22 cellular contexts compared by ENCODE assay signal in the genomic region with DNA sequence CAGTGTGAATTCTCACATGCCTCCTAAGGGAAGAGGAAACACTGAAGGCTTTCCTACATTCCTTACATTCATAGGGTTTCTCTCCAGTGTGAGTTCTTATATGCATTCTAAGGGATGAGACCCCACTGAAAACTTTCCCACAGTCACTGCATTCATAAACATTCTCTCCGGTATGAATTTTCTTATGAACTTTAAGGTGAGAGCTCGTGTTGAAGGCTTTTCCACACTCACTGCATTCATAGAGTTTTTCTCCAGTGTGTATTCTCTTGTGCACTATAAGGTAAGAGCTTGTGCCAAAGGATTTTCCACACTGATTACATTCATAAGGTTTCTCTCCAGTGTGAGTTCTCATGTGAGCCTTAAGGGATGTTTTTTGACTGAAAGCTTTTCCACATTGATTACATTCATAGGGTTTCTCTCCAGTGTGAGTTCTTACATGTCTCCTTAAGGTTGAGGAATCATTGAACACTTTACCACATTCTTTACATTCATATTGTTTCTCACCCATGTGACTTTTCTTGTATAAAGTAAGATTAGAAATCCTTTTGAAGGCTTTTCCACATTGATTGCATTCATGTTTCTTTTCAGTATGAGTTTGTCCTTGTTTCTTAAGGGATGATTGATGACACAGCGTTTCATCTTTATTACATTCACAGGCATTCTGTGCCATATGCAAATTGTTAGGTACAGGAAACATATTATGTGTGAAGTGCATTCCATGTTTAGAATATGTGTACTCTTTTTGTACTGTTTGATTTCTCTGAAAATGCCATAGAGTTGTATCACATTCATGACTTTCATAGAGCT. TPM values are rescaled to one million over a fixed set of nuclear protein-coding genes. Genes with fewer than 3 reads are reported as not detected.
DNase-seq lines count a peak whose midpoint lies in the region; ATAC-seq, FAIRE-seq and TF ChIP-seq lines count a peak whose summit lies in the region.
"Had no signal": no experiment of that assay in that cellular context is flagged by ENCODE, and none has a peak within 500 bp of the region (broad histone marks: within the 10 kb centered on the region; RNA-seq: fewer than 3 reads in every experiment).

No MANE protein-coding gene starts in this region.

- whole genome bisulfite sequencing in liver, result 94% methylated on average over 3 of the region's 3 CpGs

- no peak for TF ChIP-seq POLR2A in H54 (IDR thresholded peaks at IDR 0.05; ENCODE audit: low read depth, low read length)

- peak; percentile 64 for FAIRE-seq in H54 (lab: Jason Lieb, UNC)
- FAIRE-seq: GM12892 had no signal

- H3K27me3 ChIP-seq in BLaER1 treated with 17β-estradiol and CSF1 and Interleukin-3, amounts not matched to agents 10 nM and 100 nM, result no peaks in the 10 kb centered on the region
- no peaks in the 10 kb centered on the region for H3K27me3 ChIP-seq in liver (ENCODE audit: control insufficient read depth in 4 of 4, insufficient read depth in 4 of 4, low read length in 3 of 4)

- H3K4me1 ChIP-seq in BLaER1 treated with 17β-estradiol and CSF1 and Interleukin-3, amounts not matched to agents 10 nM and 100 nM, result no peaks in the 10 kb centered on the region
- no peaks in the 10 kb centered on the region for H3K4me1 ChIP-seq in liver (ENCODE audit: control insufficient read depth in 4 of 4, insufficient read depth in 4 of 4, low read length in 3 of 4)
- H3K4me1 ChIP-seq: Caco-2 had no signal

- DNase-seq in H54 (ENCODE audit: insufficient read length, low spot score) (no peak), amniotic epithelial cell (ENCODE audit: low read depth) (peak; percentile 12), SHP77 treated with DMSO at 0.1 percent for 48 hours (lab: John Stamatoyannopoulos, UW) (no peak), AG20443 (ENCODE audit: low spot score) (no peak)
- no peak for DNase-seq in activated CD8-positive, alpha-beta memory T cell treated with anti-CD3 and anti-CD28 coated beads for 24 hours
- DNase-seq: activated CD8-positive, alpha-beta T cell treated with anti-CD3 and anti-CD28 coated beads for 36 hours; activated T-cell treated with anti-CD3 and anti-CD28 coated beads, Interleukin-2, amount 50 U/mL, for 4 hours; Caco-2; effector CD8-positive, alpha-beta T cell; GF-D8; head of caudate nucleus; NCI-H146; NCI-H446; SHP77; stimulated activated CD4-positive, alpha-beta T cell treated with anti-CD3 and anti-CD28 coated beads, Interleukin-2, amount 100 ng/mL, for 24 hours; stimulated activated naive CD8-positive, alpha-beta T cell treated with anti-CD3 and anti-CD28 coated beads, Interleukin-15, amount 100 ng/mL, for 72 hours had no signal

- no peak overlapping the region for H3K9ac ChIP-seq in BLaER1 treated with 17β-estradiol and CSF1 and Interleukin-3, amounts not matched to agents 10 nM and 100 nM
- no peak overlapping the region for H3K9ac ChIP-seq in liver (ENCODE audit: low read depth in 1 of 2, low read length in 2 of 2)

- H3K4me2 ChIP-seq in BLaER1 treated with 17β-estradiol and CSF1 and Interleukin-3, amounts not matched to agents 10 nM and 100 nM, result no peak overlapping the region

- TF ChIP-seq CTCF in liver (IDR thresholded peaks at IDR 0.05; ENCODE audit: low read depth, low read length, missing input control), result no peak

- no peak overlapping the region for H3K27ac ChIP-seq in BLaER1 treated with 17β-estradiol and CSF1 and Interleukin-3, amounts not matched to agents 10 nM and 100 nM
- no peak overlapping the region for H3K27ac ChIP-seq in liver (ENCODE audit: low read depth in 1 of 2, low read length in 2 of 2)
- H3K27ac ChIP-seq: VCaP had no signal

- no peak for ATAC-seq in GM21360 (IDR thresholded peaks at IDR 0.05; ENCODE audit: unreplicated experiment)
- ATAC-seq: activated CD8-positive, alpha-beta T cell treated with anti-CD3 and anti-CD28 coated beads for 36 hours; activated naive CD4-positive, alpha-beta T cell treated with anti-CD3 and anti-CD28 coated beads, Interleukin-2, amount 50 U/mL, for 72 hours; activated T-cell treated with anti-CD3 and anti-CD28 coated beads, Interleukin-2, amount 50 U/mL, for 4 hours; stimulated activated naive CD8-positive, alpha-beta T cell treated with anti-CD3 and anti-CD28 coated beads, Interleukin-15, amount 100 ng/mL, for 72 hours had no signal

- H3K4me3 ChIP-seq in BLaER1 treated with 17β-estradiol and CSF1 and Interleukin-3, amounts not matched to agents 10 nM and 100 nM, result peak overlapping the region; percentile 3 to 42 (median 18); a peak in 11 of 20 replicates
- peak overlapping the region in 2 of 3 donors; percentile 60 to 70 for H3K4me3 ChIP-seq in liver (ENCODE audit: low read depth in 1 of 3, low read length in 3 of 3)

- peaks cover 92 to 98% (median 97%) of the 10 kb centered on the region in 11 experiments for H3K36me3 ChIP-seq in BLaER1 treated with 17β-estradiol and CSF1 and Interleukin-3, amounts not matched to agents 10 nM and 100 nM
- H3K36me3 ChIP-seq in liver (ENCODE audit: control insufficient read depth in 4 of 4, insufficient read depth in 3 of 4, low read depth in 1 of 4, low read length in 3 of 4), result peaks cover 0 to 52% (median 35%) of the 10 kb centered on the region in 4 donors

- no peak for TF ChIP-seq RAD21 in liver (IDR thresholded peaks at IDR 0.05)

- peaks cover 99 to 100% (median 100%) of the 10 kb centered on the region in 11 experiments for H3K9me3 ChIP-seq in BLaER1 treated with 17β-estradiol and CSF1 and Interleukin-3, amounts not matched to agents 10 nM and 100 nM (replicated peaks in 1 of 11)
- peaks cover 56 to 97% (median 80%) of the 10 kb centered on the region in 4 donors for H3K9me3 ChIP-seq in liver (ENCODE audit: control insufficient read depth in 4 of 4, low read length in 3 of 4)

- H4K20me1 ChIP-seq in BLaER1 treated with 17β-estradiol and CSF1 and Interleukin-3, amounts not matched to agents 10 nM and 100 nM, result no peaks in the 10 kb centered on the region

TF ChIP-seq in liver, 16 proteins besides CTCF, POLR2A, EP300 and RAD21:
- TF ChIP-seq HNF4G (IDR thresholded peaks at IDR 0.05) (no peak), YY1 (IDR thresholded peaks at IDR 0.05) (no peak), FOXA1 (IDR thresholded peaks at IDR 0.05) (no peak), TAF1 (conservative IDR thresholded peaks at IDR 0.05) (no peak), NR2F2 (IDR thresholded peaks at IDR 0.05) (no peak), SP1 (IDR thresholded peaks at IDR 0.05) (no peak)

RNA-seq across cellular contexts. Expression of a gene that starts 9.5 kb away (rescaled TPM):
- 1 to 10 TPM in 1 of 2 donors, under 1 TPM in 1; 0.61 to 1.3 TPM for total RNA-seq in liver
- under 1 TPM; 0.13 to 0.29 TPM for polyA plus RNA-seq in liver

RNA-seq across cellular contexts. Expression of a gene that starts 9.8 kb away (rescaled TPM):
- 1 to 10 TPM; 5.4 to 5.6 TPM for total RNA-seq in liver
- polyA plus RNA-seq in liver, result 1 to 10 TPM; 1.8 to 3.1 TPM

RNA-seq across cellular contexts. Expression of a gene that starts 39.9 kb away (rescaled TPM):
- total RNA-seq in liver, result 10 to 100 TPM; 10.0 to 12.4 TPM
- 1 to 10 TPM; 5.2 to 6.3 TPM for polyA plus RNA-seq in liver
